Comparison of ENCODE assay signal across 8 cellular contexts in genomic region chr17:62653002-62653830, GRCh38. TPM values are rescaled to one million over a fixed set of nuclear protein-coding genes. Genes with fewer than 3 reads are reported as not detected.
DNase-seq lines count a peak whose midpoint lies in the region; ATAC-seq and TF ChIP-seq lines count a peak whose summit lies in the region.

No MANE protein-coding gene starts in this region.

- H3K4me3 Mint-ChIP-seq in Calu3 (ENCODE audit: low read depth, unreplicated experiment) (peak overlapping the region; percentile 81), IgD-negative memory B cell (peak overlapping the region; percentile 83 to 96 (median 88))
- peak overlapping the region; percentile 87 for H3K4me3 Mint-ChIP-seq in activated T-helper 17 cell treated with anti-CD3 and anti-CD28 coated beads, Interleukin-2, amount 50 U/mL, for 72 hours

- no peak overlapping the region for H2AFZ ChIP-seq in osteoblast (ENCODE audit: low read length)

- WGBS in gastroesophageal sphincter (ENCODE audit: low coverage in 1 of 2), 2 donors, result 21 to 39% methylated on average over 2 to 7 of the region's 30 CpGs
- WGBS in transverse colon (ENCODE audit: low coverage in 1 of 2), 2 donors, result 6% methylated on average over 22 of the region's 30 CpGs; no CpG with 5 or more reads in 1 of the 2 donors

- TF ChIP-seq CTCF in Calu3 (IDR thresholded peaks at IDR 0.05; ENCODE audit: unreplicated experiment) (no peak), Peyer's patch (IDR thresholded peaks at IDR 0.05) (no peak), gastroesophageal sphincter (IDR thresholded peaks at IDR 0.05) (no peak), osteoblast (IDR thresholded peaks at IDR 0.05; ENCODE audit: extremely low read depth, low read depth, low read length) (no peak), transverse colon (IDR thresholded peaks at IDR 0.05) (no peak)

- H3K36me3 Mint-ChIP-seq in Calu3 (ENCODE audit: insufficient read depth, unreplicated experiment) (peaks cover 10% of the 10 kb centered on the region), IgD-negative memory B cell (no peaks in the 10 kb centered on the region)
- no peaks in the 10 kb centered on the region for H3K36me3 Mint-ChIP-seq in activated T-helper 17 cell treated with anti-CD3 and anti-CD28 coated beads, Interleukin-2, amount 50 U/mL, for 72 hours (ENCODE audit: low read depth)

- H3K27me3 ChIP-seq in Peyer's patch (no peaks in the 10 kb centered on the region), gastroesophageal sphincter (peaks cover 39% of the 10 kb centered on the region), osteoblast (ENCODE audit: insufficient read depth, low read length) (no peaks in the 10 kb centered on the region), transverse colon (no peaks in the 10 kb centered on the region)

- in situ Hi-C loops in transverse colon (cut with MboI; ENCODE audit: low pct_ligation_motif_present in 1 of 4, low pct_unique_long_range_greater_than_20kb in 1 of 4, low sequenced_read_pairs in 3 of 4), result no loop called here

- H3K4me1 Mint-ChIP-seq in Calu3 (ENCODE audit: low read depth, unreplicated experiment), result no peaks in the 10 kb centered on the region
- peaks cover 7 to 8% (median 7%) of the 10 kb centered on the region in 3 donors for H3K4me1 Mint-ChIP-seq in IgD-negative memory B cell
- peaks cover 16% of the 10 kb centered on the region for H3K4me1 Mint-ChIP-seq in activated T-helper 17 cell treated with anti-CD3 and anti-CD28 coated beads, Interleukin-2, amount 50 U/mL, for 72 hours

- no peaks in the 10 kb centered on the region for H3K36me3 ChIP-seq in Peyer's patch
- H3K36me3 ChIP-seq in gastroesophageal sphincter, result no peaks in the 10 kb centered on the region
- H3K36me3 ChIP-seq in osteoblast (ENCODE audit: insufficient read depth, low read length), result peaks cover 26% of the 10 kb centered on the region
- H3K36me3 ChIP-seq in transverse colon, result no peaks in the 10 kb centered on the region

- DNase-seq in Calu3 (peak; percentile 63), Peyer's patch (peak in 2 of 3 donors; percentile 43 to 68), osteoblast (ENCODE audit: insufficient read length, low spot score, missing footprints) (peak; percentile 94), transverse colon (peak; percentile 52)

- TF ChIP-seq EP300 in gastroesophageal sphincter (IDR thresholded peaks at IDR 0.05) (no peak), transverse colon (IDR thresholded peaks at IDR 0.05; ENCODE audit: low read depth) (no peak)

- no TSS peak for BruUV-seq in Calu3 (replicated peaks; lab: Mats Ljungman, UMichigan)

- peaks cover 85% of the 10 kb centered on the region for H3K79me2 ChIP-seq in osteoblast (ENCODE audit: insufficient read depth, low read length)

- H3K27ac ChIP-seq in Peyer's patch, result peak overlapping the region; percentile 32 to 65 (median 43)
- H3K27ac ChIP-seq in gastroesophageal sphincter, result peak overlapping the region in 3 of 4 donors; percentile 44 to 78 (median 69)
- peak overlapping the region; percentile 75 for H3K27ac ChIP-seq in osteoblast (ENCODE audit: low read depth, low read length)
- H3K27ac ChIP-seq in transverse colon, result peak overlapping the region; percentile 49 to 58 (median 57)

- CTCF ChIA-PET in Calu3 (lab: Charles Lee), result no interaction called here

- peaks cover 0 to 27% (median 4%) of the 10 kb centered on the region in 4 donors for H3K4me1 ChIP-seq in Peyer's patch
- peaks cover 0 to 39% (median 25%) of the 10 kb centered on the region in 3 donors for H3K4me1 ChIP-seq in gastroesophageal sphincter
- H3K4me1 ChIP-seq in osteoblast (ENCODE audit: insufficient read depth, low read length), result peaks cover 50% of the 10 kb centered on the region
- H3K4me1 ChIP-seq in transverse colon, result peaks cover 14 to 34% (median 22%) of the 10 kb centered on the region in 4 donors

- H3K9me3 Mint-ChIP-seq in Calu3 (ENCODE audit: low read depth, unreplicated experiment), result no peaks in the 10 kb centered on the region
- no peaks in the 10 kb centered on the region for H3K9me3 Mint-ChIP-seq in IgD-negative memory B cell
- no peaks in the 10 kb centered on the region for H3K9me3 Mint-ChIP-seq in activated T-helper 17 cell treated with anti-CD3 and anti-CD28 coated beads, Interleukin-2, amount 50 U/mL, for 72 hours

- H3K4me3 ChIP-seq in Peyer's patch, result peak overlapping the region; percentile 38 to 57 (median 52)
- peak overlapping the region; percentile 21 to 54 for H3K4me3 ChIP-seq in gastroesophageal sphincter
- H3K4me3 ChIP-seq in osteoblast (ENCODE audit: insufficient read depth, low read length), result peak overlapping the region; percentile 68
- peak overlapping the region; percentile 17 to 55 (median 34) for H3K4me3 ChIP-seq in transverse colon

- H3K4me2 ChIP-seq in osteoblast (ENCODE audit: insufficient read depth, low read length), result peak overlapping the region; percentile 81

- no peak for TF ChIP-seq POLR2A in Peyer's patch (IDR thresholded peaks at IDR 0.05)
- TF ChIP-seq POLR2A in gastroesophageal sphincter (IDR thresholded peaks at IDR 0.05), result no peak
- TF ChIP-seq POLR2A in transverse colon (IDR thresholded peaks at IDR 0.05), result no peak

- ATAC-seq in GM21576 (IDR thresholded peaks at IDR 0.05; ENCODE audit: unreplicated experiment), result peak; percentile 86
- peak; percentile 95 for ATAC-seq in activated T-helper 17 cell treated with anti-CD3 and anti-CD28 coated beads, Interleukin-2, amount 50 U/mL, for 72 hours (replicated peaks)
- peak; percentile 45 for ATAC-seq in gastroesophageal sphincter

- H4K20me1 ChIP-seq in osteoblast (ENCODE audit: insufficient read depth, low read length), result peaks cover 45% of the 10 kb centered on the region

- H3K27ac Mint-ChIP-seq in Calu3 (ENCODE audit: unreplicated experiment) (peak overlapping the region; percentile 33), IgD-negative memory B cell (peak overlapping the region in 1 of 3 donors; percentile 80)
- H3K27ac Mint-ChIP-seq in activated T-helper 17 cell treated with anti-CD3 and anti-CD28 coated beads, Interleukin-2, amount 50 U/mL, for 72 hours, result peak overlapping the region; percentile 77

- intact Hi-C loops in Calu3 (cut with micrococcal nuclease; ENCODE audit: unreplicated experiment), result no loop called here
- intact Hi-C loops in transverse colon (cut with DNase I; ENCODE audit: low total_unique reads), result no loop called here

- H3K9me3 ChIP-seq in Peyer's patch (no peaks in the 10 kb centered on the region), gastroesophageal sphincter (no peaks in the 10 kb centered on the region), osteoblast (ENCODE audit: low read depth, low read length) (no peaks in the 10 kb centered on the region), transverse colon (no peaks in the 10 kb centered on the region)

- H3K27me3 Mint-ChIP-seq in Calu3 (ENCODE audit: unreplicated experiment), result no peaks in the 10 kb centered on the region
- peaks cover 7% of the 10 kb centered on the region for H3K27me3 Mint-ChIP-seq in IgD-negative memory B cell
- no peaks in the 10 kb centered on the region for H3K27me3 Mint-ChIP-seq in activated T-helper 17 cell treated with anti-CD3 and anti-CD28 coated beads, Interleukin-2, amount 50 U/mL, for 72 hours

RNA-seq across cellular contexts. Expression of gene MRC2, which starts 25.7 kb away (rescaled TPM):
- total RNA-seq in Calu3 (2022) (2.3 and 2.6 TPM in 2 replicates), Peyer's patch (10 to 100 TPM in 2 of 4 donors, 1 to 10 TPM in 2; 9.0 to 33.8 (median 14.6) TPM), gastroesophageal sphincter (10 to 100 TPM; 23.3 to 59.8 (median 39.9) TPM), osteoblast (443 and 552 TPM in 2 replicates), transverse colon (10 to 100 TPM in 3 of 4 donors, 1 to 10 TPM in 1; 7.9 to 47.2 (median 14.5) TPM)
- polyA plus RNA-seq in IgD-negative memory B cell, result 0.24 TPM
- total RNA-seq in activated T-helper 17 cell treated with anti-CD3 and anti-CD28 coated beads, Interleukin-2, amount 50 U/mL, for 72 hours, result 10 to 100 TPM; 21.0 to 22.2 TPM

Comparison
In these comparisons a context has a peak if more than half of its experiments do, and no peak if none do; other contexts are left out.
1. Peak in every context shown above with its lines: DNase-seq, ATAC-seq, H3K4me3 ChIP-seq and H3K27ac ChIP-seq.
2. ATAC-seq: peak in every context shown above with its lines; median percentile 95 in activated T-helper 17 cell treated with anti-CD3 and anti-CD28 coated beads, Interleukin-2, amount 50 U/mL, for 72 hours; 86 in GM21576; 45 in gastroesophageal sphincter.